In the genomic region with DNA sequence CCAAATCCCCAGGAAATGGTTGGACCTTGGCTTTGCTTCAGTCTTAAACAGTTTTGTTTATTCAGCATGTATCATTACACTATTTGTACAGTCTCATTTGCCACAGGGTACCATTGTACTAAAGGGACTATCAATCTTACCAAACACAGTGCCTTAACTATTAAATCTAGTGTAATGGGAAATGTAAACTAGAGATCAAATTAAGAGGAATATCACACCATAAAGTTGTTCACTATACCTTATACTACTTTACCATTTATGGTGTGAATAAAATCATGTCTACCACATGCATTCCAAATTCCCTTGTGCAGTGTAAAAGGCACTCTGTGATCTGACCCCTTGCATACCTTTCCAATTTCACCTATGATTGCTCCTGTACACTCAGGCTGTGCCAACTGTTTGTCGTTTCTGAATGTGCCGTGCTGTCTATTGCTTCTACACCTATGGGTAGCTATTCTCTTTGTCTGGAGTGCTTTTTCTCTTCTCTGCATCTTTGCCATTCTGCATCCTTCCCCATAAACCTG, we compare ENCODE assay signal across 24 cellular contexts.
DNase-seq lines count a peak whose midpoint lies in the region; ATAC-seq, FAIRE-seq and TF ChIP-seq lines count a peak whose summit lies in the region.
"Had no signal": no experiment of that assay in that cellular context is flagged by ENCODE, and none has a peak within 500 bp of the region (broad histone marks: within the 10 kb centered on the region; RNA-seq: fewer than 3 reads in every experiment).

No MANE protein-coding gene starts in this region.

- no peak for DNase-seq in left ventricle myocardium inferior
- DNase-seq in right cardiac atrium: no peak
- peak; percentile 63 for DNase-seq in NCI-H345 treated with DMSO at 0.1 percent for 48 hours (lab: John Stamatoyannopoulos, UW; ENCODE audit: unreplicated experiment)
- peak; percentile 3 for DNase-seq in endothelial cell of umbilical vein (ENCODE audit: low read depth, low spot score)
- no peak for DNase-seq in upper lobe of right lung
- DNase-seq in NCI-H128 (lab: John Stamatoyannopoulos, UW; ENCODE audit: unreplicated experiment): no peak
- no peak for DNase-seq in H4 (ENCODE audit: low spot score)
- DNase-seq: activated CD8-positive, alpha-beta T cell treated with anti-CD3 and anti-CD28 coated beads for 36 hours; activated naive CD4-positive, alpha-beta T cell treated with anti-CD3 and anti-CD28 coated beads for 36 hours; activated T-cell treated with anti-CD3 and anti-CD28 coated beads, Interleukin-2, amount 50 U/mL, for 1 hour; amygdala; dermis blood vessel endothelial cell; foreskin keratinocyte; HFFc6; hippocampal formation; NCI-H187; Peyer's patch; stimulated activated CD8-positive, alpha-beta memory T cell treated with anti-CD3 and anti-CD28 coated beads, Interleukin-4, amount 100 ng/mL, for 48 hours; T1000 had no signal

- H3K36me3 ChIP-seq in left ventricle myocardium inferior (no peaks in the 10 kb centered on the region), endothelial cell of umbilical vein (ENCODE audit: control insufficient read depth in 2 of 2, extremely low read depth in 1 of 2, insufficient read depth in 2 of 2, low read length in 2 of 2) (no peaks in the 10 kb centered on the region), upper lobe of right lung (no peaks in the 10 kb centered on the region)
- H3K36me3 ChIP-seq: BLaER1, Peyer's patch, right atrium auricular region had no signal

- peaks cover 20% of the 10 kb centered on the region for H3K4me1 ChIP-seq in left ventricle myocardium inferior
- peaks cover 2% of the 10 kb centered on the region for H3K4me1 ChIP-seq in right cardiac atrium (ENCODE audit: control insufficient read depth, insufficient read depth, low read length)
- H3K4me1 ChIP-seq in endothelial cell of umbilical vein (ENCODE audit: control insufficient read depth, extremely low read depth, insufficient read depth, low read length): no peaks in the 10 kb centered on the region
- no peaks in the 10 kb centered on the region for H3K4me1 ChIP-seq in upper lobe of right lung
- H3K4me1 ChIP-seq: BLaER1, foreskin keratinocyte had no signal

- H3K9me3 ChIP-seq in left ventricle myocardium inferior (replicated peaks) (no peaks in the 10 kb centered on the region), right cardiac atrium (ENCODE audit: control insufficient read depth, low read length) (no peaks in the 10 kb centered on the region), endothelial cell of umbilical vein (replicated peaks; ENCODE audit: control insufficient read depth, insufficient read depth, low read length) (no peaks in the 10 kb centered on the region), upper lobe of right lung (no peaks in the 10 kb centered on the region)
- H3K9me3 ChIP-seq: BLaER1, Peyer's patch, right atrium auricular region had no signal

- H3K79me2 ChIP-seq in endothelial cell of umbilical vein (ENCODE audit: control insufficient read depth, insufficient read depth, low read length): no peaks in the 10 kb centered on the region

- no peak overlapping the region for H3K4me3 ChIP-seq in left ventricle myocardium inferior
- no peak overlapping the region for H3K4me3 ChIP-seq in right cardiac atrium (ENCODE audit: low read length)
- H3K4me3 ChIP-seq in endothelial cell of umbilical vein (replicated peaks in 1 of 3; ENCODE audit: insufficient read depth in 1 of 3, low read depth in 1 of 3, low read length in 3 of 3): no peak overlapping the region
- no peak overlapping the region for H3K4me3 ChIP-seq in upper lobe of right lung
- H3K4me3 ChIP-seq: BLaER1, Peyer's patch, right atrium auricular region had no signal

- TF ChIP-seq CTCF in left ventricle myocardium inferior (IDR thresholded peaks at IDR 0.05; ENCODE audit: borderline replicate concordance) (no peak), endothelial cell of umbilical vein (IDR thresholded peaks at IDR 0.05; ENCODE audit: extremely low read depth in 1 of 2, insufficient read depth in 1 of 2, low read depth in 1 of 2, low read length in 2 of 2) (no peak), upper lobe of right lung (IDR thresholded peaks at IDR 0.05) (no peak)

- peak overlapping the region; percentile 36 for H3K27ac ChIP-seq in left ventricle myocardium inferior (replicated peaks)
- H3K27ac ChIP-seq in right cardiac atrium (ENCODE audit: low read length): no peak overlapping the region
- no peak overlapping the region for H3K27ac ChIP-seq in endothelial cell of umbilical vein (ENCODE audit: insufficient read depth, low read depth, low read length)
- no peak overlapping the region for H3K27ac ChIP-seq in upper lobe of right lung
- H3K27ac ChIP-seq: BLaER1, foreskin keratinocyte, Peyer's patch had no signal

- no peak for FAIRE-seq in endothelial cell of umbilical vein (lab: Jason Lieb, UNC)
- FAIRE-seq: GM18507, urothelium cell line had no signal

- no peaks in the 10 kb centered on the region for H4K20me1 ChIP-seq in endothelial cell of umbilical vein (replicated peaks; ENCODE audit: control insufficient read depth, extremely low read depth, insufficient read depth, low read length)
- H4K20me1 ChIP-seq: BLaER1 had no signal

- H3K9me1 ChIP-seq in endothelial cell of umbilical vein (replicated peaks; ENCODE audit: control insufficient read depth, extremely low read depth, insufficient read depth, low read length): no peaks in the 10 kb centered on the region

- H3K4me2 ChIP-seq in endothelial cell of umbilical vein (ENCODE audit: insufficient read depth, low read length): no peak overlapping the region
- H3K4me2 ChIP-seq: BLaER1 had no signal

- ATAC-seq in right cardiac atrium (no peak), GM18520 (IDR thresholded peaks at IDR 0.05; ENCODE audit: unreplicated experiment) (no peak), upper lobe of right lung (no peak)
- ATAC-seq: activated CD8-positive, alpha-beta T cell treated with anti-CD3 and anti-CD28 coated beads for 36 hours; foreskin keratinocyte had no signal

- CTCF ChIA-PET in endothelial cell of umbilical vein (lab: Charles Lee): no interaction called here

- dilution Hi-C loops in endothelial cell of umbilical vein (cut with MboI; ENCODE audit: extremely low pct_ligation_motif_present, low sequenced_read_pairs): no loop called here

- BruUV-seq in endothelial cell of umbilical vein (replicated peaks; lab: Mats Ljungman, UMichigan): no TSS peak

- no peak overlapping the region for H2AFZ ChIP-seq in endothelial cell of umbilical vein (ENCODE audit: low read depth, low read length)

- POLR2A ChIA-PET in endothelial cell of umbilical vein (lab: Charles Lee): no interaction called here

- no peak overlapping the region for H3K9ac ChIP-seq in endothelial cell of umbilical vein (replicated peaks; ENCODE audit: extremely low read depth, insufficient read depth, low read length)
- H3K9ac ChIP-seq: BLaER1 had no signal

- intact Hi-C loops in left ventricle myocardium inferior (cut with micrococcal nuclease): no loop called here
- intact Hi-C loops in right cardiac atrium (cut with DNase I): no loop called here
- intact Hi-C loops in endothelial cell of umbilical vein (cut with micrococcal nuclease): no loop called here
- intact Hi-C loops in upper lobe of right lung (cut with DNase I): loop anchor here (10.0 kb wide), 1 partner anchor 558 kb away; no protein-coding TSS in a partner anchor

- H3K27me3 ChIP-seq in left ventricle myocardium inferior (ENCODE audit: low read depth): no peaks in the 10 kb centered on the region
- no peaks in the 10 kb centered on the region for H3K27me3 ChIP-seq in right cardiac atrium (ENCODE audit: control insufficient read depth, insufficient read depth)
- no peaks in the 10 kb centered on the region for H3K27me3 ChIP-seq in endothelial cell of umbilical vein (ENCODE audit: control insufficient read depth in 2 of 2, insufficient read depth in 2 of 2, low read length in 2 of 2)
- H3K27me3 ChIP-seq in upper lobe of right lung: no peaks in the 10 kb centered on the region
- H3K27me3 ChIP-seq: BLaER1, foreskin keratinocyte, Peyer's patch, right atrium auricular region had no signal

- no peak for TF ChIP-seq POLR2A in endothelial cell of umbilical vein (IDR thresholded peaks at IDR 0.05; ENCODE audit: low read depth, low read length)

- 85% methylated on average over 2 of the region's 2 CpGs for WGBS in right cardiac atrium

TF ChIP-seq in endothelial cell of umbilical vein, 7 proteins besides CTCF, POLR2A, EP300 and RAD21:
- TF ChIP-seq JUN (IDR thresholded peaks at IDR 0.05; ENCODE audit: borderline replicate concordance, insufficient read depth, insufficient read length, low read depth) (no peak), FOS (IDR thresholded peaks at IDR 0.05; ENCODE audit: borderline replicate concordance, insufficient read depth, low read length) (no peak), EZH2 (IDR thresholded peaks at IDR 0.05; ENCODE audit: borderline replicate concordance, low read depth, low read length, severe bottlenecking) (no peak), MYC (IDR thresholded peaks at IDR 0.05; ENCODE audit: low read depth, low read length) (no peak), POLR2AphosphoS5 (IDR thresholded peaks at IDR 0.05; ENCODE audit: insufficient read depth, low read depth, low read length) (no peak), GATA2 (IDR thresholded peaks at IDR 0.05; ENCODE audit: insufficient read depth, insufficient read length, low read depth, low read length) (no peak)
- TF ChIP-seq, protein P1, sequence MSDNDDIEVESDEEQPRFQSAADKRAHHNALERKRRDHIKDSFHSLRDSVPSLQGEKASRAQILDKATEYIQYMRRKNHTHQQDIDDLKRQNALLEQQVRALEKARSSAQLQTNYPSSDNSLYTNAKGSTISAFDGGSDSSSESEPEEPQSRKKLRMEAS (IDR thresholded peaks at IDR 0.05; ENCODE audit: insufficient read depth, insufficient read length): no peak

Comparison
In these comparisons a context has a peak if more than half of its experiments do, and no peak if none do; other contexts are left out.
1. DNase-seq: peak in NCI-H345 treated with DMSO at 0.1 percent for 48 hours (single experiment) and endothelial cell of umbilical vein (single experiment); none in left ventricle myocardium inferior (single experiment), right cardiac atrium (0 of 3), upper lobe of right lung (single experiment), NCI-H128 (single experiment) and H4 (single experiment).